In the genomic region with DNA sequence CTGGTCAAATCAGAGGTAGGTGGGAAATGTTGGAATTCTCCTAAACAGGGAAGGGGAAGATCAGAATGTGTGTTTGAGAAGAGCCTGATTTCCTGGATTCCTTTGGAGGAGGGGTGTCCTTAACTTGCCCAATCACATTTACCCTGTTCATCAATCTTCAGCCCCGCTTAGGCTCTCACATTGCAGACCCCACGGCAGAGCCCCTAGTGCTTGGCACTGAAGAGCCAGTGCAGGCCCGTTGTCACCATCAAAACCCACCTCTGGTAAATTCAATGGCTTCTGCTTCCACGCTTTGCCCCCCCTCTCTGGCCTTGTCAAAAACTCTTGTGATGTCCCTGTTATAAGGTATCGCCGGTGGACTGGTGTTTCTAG, we compare ENCODE assay signal across 10 cellular contexts. TPM values are rescaled to one million over a fixed set of nuclear protein-coding genes. Genes with fewer than 3 reads are reported as not detected.
DNase-seq lines count a peak whose midpoint lies in the region; ATAC-seq, FAIRE-seq and TF ChIP-seq lines count a peak whose summit lies in the region.
"Had no signal": no experiment of that assay in that cellular context is flagged by ENCODE, and none has a peak within 500 bp of the region (broad histone marks: within the 10 kb centered on the region; RNA-seq: fewer than 3 reads in every experiment).

No MANE protein-coding gene starts in this region.

- no peak for ATAC-seq in activated T-cell treated with anti-CD3 and anti-CD28 coated beads, Interleukin-2, amount 50 U/mL, for 4 hours
- no peak for ATAC-seq in activated naive CD4-positive, alpha-beta T cell treated with anti-CD3 and anti-CD28 coated beads, Interleukin-2, amount 50 U/mL, for 72 hours
- ATAC-seq in HepG2 (no peak; the same call in 1 of the 3 replicates), GM21619 (IDR thresholded peaks at IDR 0.05; ENCODE audit: unreplicated experiment) (no peak), HG02870 (IDR thresholded peaks at IDR 0.05; ENCODE audit: unreplicated experiment) (no peak)

- peak overlapping the region; percentile 56 to 95 for H3K27ac Mint-ChIP-seq in activated naive CD4-positive, alpha-beta T cell treated with anti-CD3 and anti-CD28 coated beads, Interleukin-2, amount 50 U/mL, for 72 hours

- peak overlapping the region; percentile 95 for H3K4me2 ChIP-seq in HepG2 (ENCODE audit: low read depth, low read length)

- TF ChIP-seq RAD21 in HepG2 (CRISPR knock-in tag; IDR thresholded peaks at IDR 0.05), result no peak

- TF ChIP-seq CTCF in HepG2 (CRISPR knock-in tag; IDR thresholded peaks at IDR 0.05), result no peak
- no peak for TF ChIP-seq CTCF in suprapubic skin (IDR thresholded peaks at IDR 0.05)

- H3K4me1 Mint-ChIP-seq in activated T-cell treated with anti-CD3 and anti-CD28 coated beads, Interleukin-2, amount 50 U/mL, for 4 hours (ENCODE audit: low read depth), result peaks cover 45% of the 10 kb centered on the region

- WGBS in HepG2 (ENCODE audit: low lambda C conversion rate), result 1% methylated on average over 6 of the region's 6 CpGs
- WGBS in suprapubic skin, result 84% methylated on average over 6 of the region's 6 CpGs

- H4K20me1 ChIP-seq in HepG2 (ENCODE audit: insufficient read depth, low read length), result peaks cover 12% of the 10 kb centered on the region

- H3K9me3 ChIP-seq in HepG2 (ENCODE audit: low read length) (no peaks in the 10 kb centered on the region), suprapubic skin (no peaks in the 10 kb centered on the region)

- peaks cover 1 to 8% of the 10 kb centered on the region in 2 experiments; a peak in 2 of 5 replicates for H3K36me3 ChIP-seq in HepG2 (replicated peaks in 1 of 2; ENCODE audit: control insufficient read depth in 1 of 2, insufficient read depth in 2 of 2, low read length in 2 of 2)
- no peaks in the 10 kb centered on the region for H3K36me3 ChIP-seq in suprapubic skin

- CTCF ChIA-PET in HepG2 (lab: Yijun Ruan, JAX; ENCODE audit: low intra/inter-chr PET ratio, low total read pairs), result no interaction called here

- in situ Hi-C loops in HepG2 (cut with HindIII; ENCODE audit: extremely low pct_ligation_motif_present, low pct_unique_long_range_greater_than_20kb), result no loop called here

- TF ChIP-seq EP300 in HepG2 (IDR thresholded peaks at IDR 0.05; ENCODE audit: low read depth in 2 of 2, low read length in 2 of 2), result no peak
- TF ChIP-seq EP300 in HepG2 (CRISPR knock-in tag; IDR thresholded peaks at IDR 0.05; ENCODE audit: borderline replicate concordance), result no peak
- TF ChIP-seq EP300 in suprapubic skin (IDR thresholded peaks at IDR 0.05), result no peak

- no peak for DNase-seq in activated T-cell treated with anti-CD3 and anti-CD28 coated beads, Interleukin-2, amount 50 U/mL, for 4 hours
- no peak for DNase-seq in activated T-cell treated with anti-CD3 and anti-CD28 coated beads, Interleukin-2, amount 50 U/mL, for 48 hours
- no peak for DNase-seq in activated naive CD4-positive, alpha-beta T cell treated with anti-CD3 and anti-CD28 coated beads, Interleukin-2, amount 50 U/mL, for 72 hours (ENCODE audit: low spot score in 2 of 2)
- no peak for DNase-seq in HepG2 (ENCODE audit: low spot score)
- DNase-seq in suprapubic skin (ENCODE audit: low spot score in 2 of 2), result no peak
- no peak for DNase-seq in DMS153 treated with DMSO at 0.1 percent for 48 hours (lab: John Stamatoyannopoulos, UW; ENCODE audit: unreplicated experiment)
- DNase-seq: KBM-7 had no signal

- H3K4me3 Mint-ChIP-seq in activated T-cell treated with anti-CD3 and anti-CD28 coated beads, Interleukin-2, amount 50 U/mL, for 4 hours, result peak overlapping the region; percentile 85

- POLR2A ChIA-PET in HepG2 (lab: Yijun Ruan, JAX), result interaction anchor here (1.5 to 1.7 kb wide), 3 partner anchors 10 to 44 kb away, joined by 4 to 11 read pairs (median 9); no protein-coding TSS in a partner anchor

- H3K27me3 ChIP-seq in HepG2 (ENCODE audit: control insufficient read depth in 1 of 2, insufficient read depth in 2 of 2, low read length in 2 of 2) (no peaks in the 10 kb centered on the region), suprapubic skin (no peaks in the 10 kb centered on the region)
- H3K27me3 ChIP-seq: dorsolateral prefrontal cortex had no signal

- H3K4me1 ChIP-seq in HepG2 (ENCODE audit: insufficient read depth, low read length) (peaks cover 42% of the 10 kb centered on the region), suprapubic skin (peaks cover 38% of the 10 kb centered on the region)

- peaks cover 54% of the 10 kb centered on the region for H3K79me2 ChIP-seq in HepG2 (ENCODE audit: insufficient read depth, low read length)

- TF ChIP-seq POLR2A in HepG2 (IDR thresholded peaks at IDR 0.05; ENCODE audit: insufficient read depth in 1 of 2, low read depth in 2 of 2, low read length in 2 of 2) (no peak; a peak in 1 of 4 replicates), suprapubic skin (IDR thresholded peaks at IDR 0.05) (no peak)

- no peaks in the 10 kb centered on the region for H3K27me3 Mint-ChIP-seq in activated T-cell treated with anti-CD3 and anti-CD28 coated beads, Interleukin-2, amount 50 U/mL, for 4 hours (ENCODE audit: low read depth)

- FAIRE-seq in HepG2 (lab: Jason Lieb, UNC), result no peak

- H3K9ac ChIP-seq in HepG2 (ENCODE audit: insufficient read depth, low read depth, low read length), result peak overlapping the region; percentile 82

- BruUV-seq in HepG2 (replicated peaks; lab: Mats Ljungman, UMichigan), result TSS peak; percentile 60

- intact Hi-C loops in HepG2 (cut with micrococcal nuclease; ENCODE audit: unreplicated experiment), result no loop called here

- H3K4me3 ChIP-seq in HepG2 (replicated peaks in 1 of 3; ENCODE audit: insufficient read depth in 1 of 3, low read depth in 2 of 3, low read length in 3 of 3) (peak overlapping the region; percentile 72 to 87 (median 79)), suprapubic skin (peak overlapping the region; percentile 82)

- H3K27ac ChIP-seq in HepG2 (ENCODE audit: extremely low read length, insufficient read depth, low read length) (peak overlapping the region; percentile 89), suprapubic skin (peak overlapping the region; percentile 96)

- H3K36me3 Mint-ChIP-seq in activated T-cell treated with anti-CD3 and anti-CD28 coated beads, Interleukin-2, amount 50 U/mL, for 4 hours (ENCODE audit: insufficient read depth), result peaks cover 21% of the 10 kb centered on the region
- H3K36me3 Mint-ChIP-seq in activated naive CD4-positive, alpha-beta T cell treated with anti-CD3 and anti-CD28 coated beads, Interleukin-2, amount 50 U/mL, for 72 hours, result peaks cover 13 to 37% of the 10 kb centered on the region in 2 donors

- no peak overlapping the region for H2AFZ ChIP-seq in HepG2 (ENCODE audit: low read length)

- H3K9me3 Mint-ChIP-seq in activated T-cell treated with anti-CD3 and anti-CD28 coated beads, Interleukin-2, amount 50 U/mL, for 4 hours, result no peaks in the 10 kb centered on the region
- no peaks in the 10 kb centered on the region for H3K9me3 Mint-ChIP-seq in activated naive CD4-positive, alpha-beta T cell treated with anti-CD3 and anti-CD28 coated beads, Interleukin-2, amount 50 U/mL, for 72 hours

TF ChIP-seq in HepG2, 621 proteins besides CTCF, POLR2A, EP300 and RAD21 (continues in another document):
- TF ChIP-seq AKAP8 (CRISPR knock-in tag; IDR thresholded peaks at IDR 0.05) (0 out of 2 replicates have a peak, but pooled peaks have one; percentile 20), ZNF329 (CRISPR knock-in tag; IDR thresholded peaks at IDR 0.05; ENCODE audit: low read depth) (no peak)

RNA-seq across cellular contexts. Expression of gene AGPAT3, which starts 2.3 kb away (rescaled TPM):
- total RNA-seq in activated T-cell treated with anti-CD3 and anti-CD28 coated beads, Interleukin-2, amount 50 U/mL, for 4 hours, result 100 to 1,000 TPM in 2 of 3 donors, 10 to 100 TPM in 1; 97.4 to 122 (median 117) TPM
- 100 to 1,000 TPM in 1 of 2 donors, 10 to 100 TPM in 1; 21.2 to 109 TPM for total RNA-seq in activated naive CD4-positive, alpha-beta T cell treated with anti-CD3 and anti-CD28 coated beads, Interleukin-2, amount 50 U/mL, for 72 hours
- total RNA-seq in HepG2 (2016; rRNA removed; fragmentation: Illumina TruSeq; extraction: Trizol) (46.8 and 54.4 TPM in 2 replicates), suprapubic skin (10 to 100 TPM; 61.0 to 77.9 (median 69.4) TPM)
- 14.8 and 16.1 TPM in 2 replicates for total RNA-seq in HepG2 (2016; cell fraction: cytosol; rRNA removed; fragmentation: Illumina TruSeq; extraction: Trizol; ENCODE audit: low read depth)
- 41.2 and 56.0 TPM in 2 replicates for total RNA-seq in HepG2 (2016; cell fraction: insoluble cytoplasmic fraction; rRNA removed; fragmentation: Illumina TruSeq; extraction: Trizol)
- total RNA-seq in HepG2 (2016; cell fraction: membrane; rRNA removed; fragmentation: Illumina TruSeq; extraction: Trizol), result 53.6 and 57.0 TPM in 2 replicates
- total RNA-seq in HepG2 (2016; cell fraction: nucleus; rRNA removed; fragmentation: Illumina TruSeq; extraction: Trizol), result 49.6 and 56.0 TPM in 2 replicates
- polyA plus RNA-seq in HepG2 (2011; rRNA removed), result 32.2 and 40.5 TPM in 2 replicates
- 34.8 and 46.1 TPM in 2 replicates for polyA plus RNA-seq in HepG2 (2011; cell fraction: cytosol; rRNA removed)
- 58.5 and 63.8 TPM in 2 replicates for polyA plus RNA-seq in HepG2 (2011; cell fraction: nucleus; rRNA removed)
- polyA plus RNA-seq in HepG2 (2012), result 30.3 and 31.7 TPM in 2 replicates
- 19.7 and 23.3 TPM in 2 replicates for polyA plus RNA-seq in HepG2 (2016; cell fraction: cytosol; fragmentation: Illumina TruSeq; extraction: Trizol; ENCODE audit: low read depth)
- 37.4 and 44.0 TPM in 2 replicates for polyA plus RNA-seq in HepG2 (2016; cell fraction: insoluble cytoplasmic fraction; fragmentation: Illumina TruSeq; extraction: Trizol; ENCODE audit: low read depth)
- polyA plus RNA-seq in HepG2 (2016; cell fraction: membrane; fragmentation: Illumina TruSeq; extraction: Trizol; ENCODE audit: low read depth), result 43.7 and 47.5 TPM in 2 replicates
- polyA plus RNA-seq in HepG2 (2016; cell fraction: nucleus; fragmentation: Illumina TruSeq; extraction: Trizol; ENCODE audit: insufficient read depth, low read depth), result 78.1 and 78.9 TPM in 2 replicates
- 56.4 and 145 TPM in 2 replicates for polyA minus RNA-seq in HepG2 (2011; rRNA and poly(A)+ RNA removed; ENCODE audit: low replicate concordance)
- 41.5 and 50.9 TPM in 2 replicates for polyA minus RNA-seq in HepG2 (2011; cell fraction: cytosol; rRNA and poly(A)+ RNA removed)
- polyA minus RNA-seq in HepG2 (2011; cell fraction: nucleus; rRNA and poly(A)+ RNA removed), result 28.1 and 33.7 TPM in 2 replicates
